In the genomic region with DNA sequence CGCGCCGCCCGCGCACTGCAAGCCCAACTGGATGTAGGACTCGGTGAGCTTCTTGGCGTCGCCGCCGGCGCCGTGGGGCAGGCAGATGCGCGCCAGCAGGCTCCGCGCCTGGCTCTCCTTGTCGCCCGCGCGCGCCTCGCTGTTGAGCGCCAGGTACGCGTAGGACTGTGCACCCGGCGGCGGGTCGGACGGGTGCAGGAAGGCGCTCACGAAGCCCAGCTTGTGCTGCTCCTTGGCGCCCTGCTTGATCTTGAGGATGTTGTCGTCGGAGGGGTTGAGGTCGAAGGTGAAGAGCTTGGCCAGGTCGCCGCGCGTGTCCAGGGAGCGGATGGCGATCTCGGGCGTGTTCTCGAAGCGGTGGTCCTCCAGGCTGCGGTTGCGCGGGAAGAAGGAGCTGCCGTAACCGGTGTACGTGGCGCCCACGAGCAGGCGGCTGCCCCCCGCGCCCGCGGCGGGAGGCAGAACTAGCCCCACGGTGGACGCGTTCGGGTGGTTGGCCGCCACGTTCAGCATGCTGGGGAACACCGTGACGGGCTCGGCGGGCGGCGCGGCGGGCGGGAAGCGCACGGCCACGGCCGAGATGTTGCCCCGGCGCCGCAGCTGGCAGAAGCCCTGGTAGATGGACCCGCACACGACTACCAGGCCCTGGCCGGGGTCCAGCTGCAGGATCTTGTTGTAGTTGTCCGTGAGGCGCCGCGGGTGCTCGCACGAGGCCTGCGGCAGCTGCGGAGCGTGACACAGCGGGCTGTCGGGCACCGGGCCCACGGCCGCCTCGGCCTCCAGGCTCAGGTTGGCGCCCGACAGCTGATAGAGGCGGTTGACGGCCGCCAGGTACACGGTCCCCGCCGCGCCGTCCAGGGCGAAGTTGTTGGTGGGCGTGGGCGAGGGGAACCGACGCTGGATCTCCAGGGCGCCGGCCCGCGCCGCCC, we compare ENCODE assay signal across 8 cellular contexts. TPM values are rescaled to one million over a fixed set of nuclear protein-coding genes. Genes with fewer than 3 reads are reported as not detected.
DNase-seq lines count a peak whose midpoint lies in the region; TF ChIP-seq lines count a peak whose summit lies in the region.

No MANE protein-coding gene starts in this region.

- no peak for TF ChIP-seq POLR2A in vagina (IDR thresholded peaks at IDR 0.05)

- H3K79me2 ChIP-seq in fibroblast of lung (ENCODE audit: control insufficient read depth, insufficient read depth, low read length) (peaks cover 54% of the 10 kb centered on the region), neural cell (replicated peaks; ENCODE audit: insufficient read depth, low read length) (no peaks in the 10 kb centered on the region)

- H3K9me3 ChIP-seq in fibroblast of lung (ENCODE audit: control insufficient read depth, insufficient read depth, low read depth, low read length) (no peaks in the 10 kb centered on the region), neural cell (ENCODE audit: low read length) (no peaks in the 10 kb centered on the region), vagina (no peaks in the 10 kb centered on the region)

- H3K4me2 ChIP-seq in fibroblast of lung (ENCODE audit: extremely low read depth, insufficient read depth, low read length) (peak overlapping the region; percentile 76), neural cell (ENCODE audit: low read length) (no peak overlapping the region)

- H3K9me2 ChIP-seq in neural cell (ENCODE audit: insufficient read depth, low read length), result no peaks in the 10 kb centered on the region

- H3F3A ChIP-seq in neural cell (ENCODE audit: insufficient read depth, low read length, poor library complexity, severe bottlenecking), result no peaks in the 10 kb centered on the region

- no peak for TF ChIP-seq RAD21 in neural cell (conservative IDR thresholded peaks at IDR 0.05)

- H3K27me3 ChIP-seq in fibroblast of lung (ENCODE audit: control insufficient read depth, insufficient read depth, low read length) (no peaks in the 10 kb centered on the region), neural cell (ENCODE audit: insufficient read depth, low read depth, low read length) (peaks cover 53% of the 10 kb centered on the region), vagina (no peaks in the 10 kb centered on the region)

- DNase-seq in NCI-H1436 (lab: John Stamatoyannopoulos, UW) (peak; percentile 34), NCI-H1436 treated with DMSO at 0.1 percent for 48 hours (lab: John Stamatoyannopoulos, UW) (no peak), NCI-H526 treated with DMSO at 0.1 percent for 48 hours (lab: John Stamatoyannopoulos, UW) (peak; percentile 15), activated T-helper 1 cell treated with Interleukin-2 at 50 U/mL for 16 hours (ENCODE audit: low read depth) (peak; percentile 33), fibroblast of lung (ENCODE audit: low read depth in 2 of 2) (peak; percentile 47 to 67), vagina (ENCODE audit: extremely low spot score in 2 of 2) (no peak), medulla oblongata (ENCODE audit: extremely low spot score) (no peak)

- H3K4me3 ChIP-seq in fibroblast of lung (replicated peaks in 1 of 4; ENCODE audit: control extremely low read depth in 1 of 4, insufficient read depth in 1 of 4, low read depth in 3 of 4, low read length in 4 of 4) (peak overlapping the region; percentile 61 to 78 (median 72)), neural cell (ENCODE audit: low read length) (peak overlapping the region; percentile 61), vagina (peak overlapping the region; percentile 68 to 80)

- TF ChIP-seq EP300 in neural cell (conservative IDR thresholded peaks at IDR 0.05; ENCODE audit: poor library complexity, severe bottlenecking), result no peak

- H3K27ac ChIP-seq in fibroblast of lung (ENCODE audit: insufficient read depth, low read length) (peak overlapping the region; percentile 64), neural cell (ENCODE audit: low read length) (no peak overlapping the region), vagina (peak overlapping the region; percentile 91)

- H3K9ac ChIP-seq in fibroblast of lung (ENCODE audit: insufficient read depth, low read length) (peak overlapping the region; percentile 81), neural cell (ENCODE audit: low read length) (no peak overlapping the region)

- H3K4me1 ChIP-seq in fibroblast of lung (ENCODE audit: control insufficient read depth, extremely low read depth, insufficient read depth, low read length) (peaks cover 33% of the 10 kb centered on the region), vagina (peaks cover 60% of the 10 kb centered on the region)

- H3K36me3 ChIP-seq in fibroblast of lung (ENCODE audit: control insufficient read depth, insufficient read depth, low read length) (no peaks in the 10 kb centered on the region), neural cell (ENCODE audit: insufficient read depth, low read length) (no peaks in the 10 kb centered on the region), vagina (no peaks in the 10 kb centered on the region)

- intact Hi-C loops in vagina (cut with DNase I), result loop anchor here (2.0 to 5.0 kb wide), 2 partner anchors 45 to 164 kb away; partner anchors contain the start of gene IFT122

- H2AFZ ChIP-seq in fibroblast of lung (ENCODE audit: low read length), result no peak overlapping the region
- no peak overlapping the region for H2AFZ ChIP-seq in neural cell (ENCODE audit: low read depth, low read length)

- no peaks in the 10 kb centered on the region for H4K20me1 ChIP-seq in fibroblast of lung (ENCODE audit: control insufficient read depth, extremely low read depth, insufficient read depth, low read length)
- H4K20me1 ChIP-seq in neural cell (ENCODE audit: insufficient read depth), result no peaks in the 10 kb centered on the region

- TF ChIP-seq CTCF in fibroblast of lung (conservative IDR thresholded peaks at IDR 0.05 in 1 of 2, IDR thresholded peaks at IDR 0.05 in 1 of 2; ENCODE audit: low read depth in 1 of 2, low read length in 2 of 2), result no peak
- TF ChIP-seq CTCF in neural cell (IDR thresholded peaks at IDR 0.05; ENCODE audit: poor library complexity, severe bottlenecking), result no peak
- TF ChIP-seq CTCF in vagina (IDR thresholded peaks at IDR 0.05), result no peak

TF ChIP-seq in neural cell, 6 proteins besides CTCF, POLR2A, EP300 and RAD21:
- TF ChIP-seq EZH2 (IDR thresholded peaks at IDR 0.05; ENCODE audit: borderline replicate concordance, insufficient read depth, low read length, poor library complexity, severe bottlenecking) (peak; percentile 96), MXI1 (conservative IDR thresholded peaks at IDR 0.05; ENCODE audit: poor library complexity, severe bottlenecking) (no peak), TAF1 (IDR thresholded peaks at IDR 0.05; ENCODE audit: low read depth) (no peak), SMC3 (conservative IDR thresholded peaks at IDR 0.05; ENCODE audit: poor library complexity) (peak; percentile 30), POLR2AphosphoS5 (IDR thresholded peaks at IDR 0.05) (peak; percentile 8)

RNA-seq across cellular contexts. Expression of gene PLXND1, which starts 0.6 kb away (rescaled TPM):
- total RNA-seq in fibroblast of lung (76.8 and 109 TPM in 2 replicates), vagina (96.5 TPM)
- polyA plus RNA-seq in fibroblast of lung (41.0 and 89.6 TPM in 2 replicates), neural cell (0.05 TPM in 1 of 2 replicates, not detected in the other)
- polyA plus RNA-seq in fibroblast of lung (2012), result 70.9 and 230 TPM in 2 replicates
- polyA minus RNA-seq in fibroblast of lung (ENCODE audit: low replicate concordance) (139 and 579 TPM in 2 replicates), neural cell (0.93 and 1.5 TPM in 2 replicates)

Comparison
In these comparisons a context has a peak if more than half of its experiments do, and no peak if none do; other contexts are left out.
1. DNase-seq: peak in NCI-H1436 (single experiment), NCI-H526 treated with DMSO at 0.1 percent for 48 hours (single experiment), activated T-helper 1 cell treated with Interleukin-2 at 50 U/mL for 16 hours (single experiment) and fibroblast of lung (2 of 2); none in NCI-H1436 treated with DMSO at 0.1 percent for 48 hours (single experiment), vagina (0 of 2) and medulla oblongata (single experiment).
2. Peak in every context shown above with its lines, with median percentiles within 50 percentile points of each other: H3K4me3 ChIP-seq.